Comparison of ENCODE assay signal across 23 cellular contexts in genomic region chr16:84567446-84567962, GRCh38. TPM values are rescaled to one million over a fixed set of nuclear protein-coding genes. Genes with fewer than 3 reads are reported as not detected.
DNase-seq lines count a peak whose midpoint lies in the region; ATAC-seq and TF ChIP-seq lines count a peak whose summit lies in the region.
"Had no signal": no experiment of that assay in that cellular context is flagged by ENCODE, and none has a peak within 500 bp of the region (broad histone marks: within the 10 kb centered on the region; RNA-seq: fewer than 3 reads in every experiment).

No MANE protein-coding gene starts in this region.

- peaks cover 70% of the 10 kb centered on the region for H3K4me1 Mint-ChIP-seq in CD14-positive monocyte
- H3K4me1 Mint-ChIP-seq in GM23338 = peaks cover 29% of the 10 kb centered on the region
- peaks cover 24% of the 10 kb centered on the region for H3K4me1 Mint-ChIP-seq in activated naive CD8-positive, alpha-beta T cell (ENCODE audit: low read depth)
- peaks cover 20 to 44% (median 39%) of the 10 kb centered on the region in 4 donors for H3K4me1 Mint-ChIP-seq in naive thymus-derived CD8-positive, alpha-beta T cell

- TF ChIP-seq CTCF in CD14-positive monocyte (IDR thresholded peaks at IDR 0.05) (no peak), GM23338 (conservative IDR thresholded peaks at IDR 0.05; ENCODE audit: low read depth in 2 of 2) (0 out of 4 replicates have a peak, but pooled peaks of 1 of the 2 experiments have one; percentile 8)

- DNase-seq in CD14-positive monocyte (ENCODE audit: low spot score) = no peak
- DNase-seq in GM23338 (ENCODE audit: low spot score) = no peak
- DNase-seq in naive thymus-derived CD8-positive, alpha-beta T cell = no peak
- DNase-seq in activated gamma-delta T cell treated with Interleukin-2 at 50 U/mL for 16 hours = no peak
- DNase-seq in SW480 (ENCODE audit: low spot score) = no peak
- DNase-seq: activated CD4-positive, alpha-beta T cell treated with anti-CD3 and anti-CD28 coated beads for 1 hour; BE2C; DMS153; foreskin melanocyte; MM.1S; NCI-H187 treated with DMSO at 0.1 percent for 48 hours; NCI-H524; SIG-M5; stimulated activated CD4-positive, alpha-beta T cell treated with anti-CD3 and anti-CD28 coated beads, Interleukin-4, amount 100 ng/mL, for 4 hours; stimulated activated CD8-positive, alpha-beta memory T cell treated with anti-CD3 and anti-CD28 coated beads, Interleukin-4, amount 100 ng/mL, for 48 hours; T-helper 9 cell; thyroid gland had no signal

- H3K36me3 ChIP-seq in GM23338 (ENCODE audit: insufficient read depth) = no peaks in the 10 kb centered on the region
- H3K36me3 ChIP-seq: ascending aorta, BE2C, thyroid gland had no signal

- no peak overlapping the region for H2AFZ ChIP-seq in GM23338

- no peak overlapping the region for H3K4me3 ChIP-seq in GM23338
- H3K4me3 ChIP-seq: ascending aorta, skin epidermis, thyroid gland had no signal

- H3K4me1 ChIP-seq in GM23338 (ENCODE audit: insufficient read depth) = peaks cover 19% of the 10 kb centered on the region
- H3K4me1 ChIP-seq: ascending aorta, BE2C, thyroid gland had no signal

- peaks cover 5% of the 10 kb centered on the region; the same call in 1 of the 2 replicates for H3F3A ChIP-seq in GM23338 (replicated peaks; ENCODE audit: low read depth)

- H3K9me2 ChIP-seq in GM23338 (ENCODE audit: insufficient read depth) = no peaks in the 10 kb centered on the region

- POLR2A ChIA-PET in naive thymus-derived CD8-positive, alpha-beta T cell (lab: Charles Lee) = interaction anchor here (0.6 kb wide), 1 partner anchor 582 kb away, joined by 3 read pairs; no protein-coding TSS in a partner anchor

- intact Hi-C loops in CD14-positive monocyte (cut with micrococcal nuclease) = no loop called here

- peaks cover 0 to 15% (median 5%) of the 10 kb centered on the region in 7 donors for H3K9me3 Mint-ChIP-seq in CD14-positive monocyte
- H3K9me3 Mint-ChIP-seq in GM23338 = no peaks in the 10 kb centered on the region; the same call in 2 of the 3 replicates
- H3K9me3 Mint-ChIP-seq in activated naive CD8-positive, alpha-beta T cell (ENCODE audit: low read depth) = no peaks in the 10 kb centered on the region
- H3K9me3 Mint-ChIP-seq in naive thymus-derived CD8-positive, alpha-beta T cell = peaks cover 0 to 18% (median 5%) of the 10 kb centered on the region in 9 donors

- H3K36me3 Mint-ChIP-seq in CD14-positive monocyte (peaks cover 73 to 84% of the 10 kb centered on the region in 2 donors), GM23338 (ENCODE audit: low read depth) (peaks cover 47% of the 10 kb centered on the region)
- H3K36me3 Mint-ChIP-seq in activated naive CD8-positive, alpha-beta T cell = peaks cover 13% of the 10 kb centered on the region
- peaks cover 14 to 87% (median 40%) of the 10 kb centered on the region in 3 donors for H3K36me3 Mint-ChIP-seq in naive thymus-derived CD8-positive, alpha-beta T cell

- H3K4me2 ChIP-seq in GM23338 = peak overlapping the region; percentile 66

- H3K79me2 ChIP-seq in GM23338 (replicated peaks; ENCODE audit: insufficient read depth) = peaks cover 3% of the 10 kb centered on the region; the same call in 1 of the 2 replicates

- H3K27me3 ChIP-seq in GM23338 (ENCODE audit: insufficient read depth) = no peaks in the 10 kb centered on the region
- H3K27me3 ChIP-seq: ascending aorta, BE2C, thyroid gland had no signal

- peak overlapping the region; percentile 66 for H3K27ac ChIP-seq in GM23338 (ENCODE audit: low read depth)
- H3K27ac ChIP-seq: ascending aorta, epithelial cell of prostate, thyroid gland had no signal

- H4K20me1 ChIP-seq in GM23338 (replicated peaks; ENCODE audit: insufficient read depth) = no peaks in the 10 kb centered on the region

- ATAC-seq in GM23338 (peak; percentile 41), HG02571 (IDR thresholded peaks at IDR 0.05; ENCODE audit: unreplicated experiment) (no peak)
- ATAC-seq in naive thymus-derived CD8-positive, alpha-beta T cell = no peak

- H3K27me3 Mint-ChIP-seq in CD14-positive monocyte (ENCODE audit: low read depth in 3 of 3) = peaks cover 0 to 1% (median 0%) of the 10 kb centered on the region in 3 donors
- peaks cover 13% of the 10 kb centered on the region for H3K27me3 Mint-ChIP-seq in GM23338 (ENCODE audit: insufficient read depth, low read depth, poor library complexity)
- H3K27me3 Mint-ChIP-seq in activated naive CD8-positive, alpha-beta T cell = no peaks in the 10 kb centered on the region
- no peaks in the 10 kb centered on the region for H3K27me3 Mint-ChIP-seq in naive thymus-derived CD8-positive, alpha-beta T cell
- H3K27me3 Mint-ChIP-seq: progenitor cell of endocrine pancreas had no signal

- H3K4me3 Mint-ChIP-seq in CD14-positive monocyte = no peak overlapping the region
- no peak overlapping the region for H3K4me3 Mint-ChIP-seq in GM23338
- H3K4me3 Mint-ChIP-seq in activated naive CD8-positive, alpha-beta T cell = no peak overlapping the region
- H3K4me3 Mint-ChIP-seq in naive thymus-derived CD8-positive, alpha-beta T cell = no peak overlapping the region

- peak overlapping the region in 6 of 7 donors; percentile 56 to 93 (median 88) for H3K27ac Mint-ChIP-seq in CD14-positive monocyte
- no peak overlapping the region; the same call in 1 of the 2 replicates for H3K27ac Mint-ChIP-seq in GM23338
- peak overlapping the region; percentile 35 for H3K27ac Mint-ChIP-seq in activated naive CD8-positive, alpha-beta T cell
- peak overlapping the region in 9 of 10 donors; percentile 14 to 90 (median 73) for H3K27ac Mint-ChIP-seq in naive thymus-derived CD8-positive, alpha-beta T cell

TF ChIP-seq in GM23338, 12 proteins besides CTCF, POLR2A, EP300 and RAD21 (continues in another document):
- TF ChIP-seq ZNF331 (CRISPR knock-in tag; IDR thresholded peaks at IDR 0.05; ENCODE audit: low read depth) (no peak), POLR2AphosphoS5 (IDR thresholded peaks at IDR 0.05; ENCODE audit: low read depth) (no peak), ZNF114 (CRISPR knock-in tag; IDR thresholded peaks at IDR 0.05) (no peak), STAT1 (IDR thresholded peaks at IDR 0.05; ENCODE audit: unreplicated experiment) (no peak), ZNF462 (CRISPR knock-in tag; IDR thresholded peaks at IDR 0.05) (no peak), EZH2 (IDR thresholded peaks at IDR 0.05; ENCODE audit: low read depth, unreplicated experiment) (no peak)

RNA-seq across cellular contexts. Expression of gene COTL1, which starts 50.4 kb away (rescaled TPM):
- polyA plus RNA-seq in CD14-positive monocyte = 1,000 to 10,000 TPM; 1,643 to 1,843 TPM
- 111 and 117 TPM in 2 replicates for total RNA-seq in GM23338 (2014; rRNA removed; shearing (Covaris generic))
- 165 and 166 TPM in 2 replicates for polyA plus RNA-seq in GM23338 (2016; fragmentation: Nextera tagmentation; extraction: Ambion mirVana)
- 100 to 1,000 TPM in 1 of 2 experiments, 10 to 100 TPM in 1; 99.1 to 101 TPM for total RNA-seq in naive thymus-derived CD8-positive, alpha-beta T cell
- 100 to 1,000 TPM; 341 to 512 (median 425) TPM for polyA plus RNA-seq in naive thymus-derived CD8-positive, alpha-beta T cell
